ENCODE assay signal across 1 cellular context in the genomic region with DNA sequence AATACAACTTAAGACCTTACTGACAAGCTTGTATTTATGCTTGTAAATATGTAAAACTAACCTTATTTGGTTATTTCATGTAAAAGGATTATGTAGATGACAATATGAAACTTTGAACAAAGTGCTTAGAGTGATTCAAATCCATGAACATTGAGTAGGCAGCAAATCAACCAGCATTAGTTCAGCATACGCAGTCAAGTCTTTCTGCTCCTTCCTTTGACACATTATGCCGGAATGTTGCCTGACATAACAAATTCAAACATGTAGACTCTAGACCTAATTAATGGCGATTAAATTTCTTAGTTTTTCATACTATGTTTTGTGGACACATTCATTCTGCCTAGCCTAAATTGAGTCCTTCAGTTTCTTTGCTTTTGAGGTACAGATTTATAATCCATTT.
TF ChIP-seq lines count a peak whose summit lies in the region.

No MANE protein-coding gene starts in this region.

TF ChIP-seq in IMR-90, 13 proteins besides CTCF, POLR2A, EP300 and RAD21 (continued from another document):
- TF ChIP-seq ELK1 (IDR thresholded peaks at IDR 0.05; ENCODE audit: borderline replicate concordance, low read depth, low read length) (no peak), RCOR1 (IDR thresholded peaks at IDR 0.05; ENCODE audit: insufficient replicate concordance, low read length) (no peak), SMC3 (IDR thresholded peaks at IDR 0.05; ENCODE audit: low read depth, low read length) (no peak)
